In genomic region chr2:217837530-217837929, GRCh38 we compare ENCODE assay signal across 1 cellular context.
TF ChIP-seq lines count a peak whose summit lies in the region.

No MANE protein-coding gene starts in this region.

TF ChIP-seq in HCT116, 20 proteins besides CTCF, POLR2A, EP300 and RAD21 (continued from another document):
- no peak for TF ChIP-seq ATF3 (IDR thresholded peaks at IDR 0.05)
- TF ChIP-seq YY1 (IDR thresholded peaks at IDR 0.05; ENCODE audit: extremely low read depth, insufficient replicate concordance, low read depth, low read length): no peak
- TF ChIP-seq SIN3A (IDR thresholded peaks at IDR 0.05; ENCODE audit: low read depth): no peak
